In the genomic region with DNA sequence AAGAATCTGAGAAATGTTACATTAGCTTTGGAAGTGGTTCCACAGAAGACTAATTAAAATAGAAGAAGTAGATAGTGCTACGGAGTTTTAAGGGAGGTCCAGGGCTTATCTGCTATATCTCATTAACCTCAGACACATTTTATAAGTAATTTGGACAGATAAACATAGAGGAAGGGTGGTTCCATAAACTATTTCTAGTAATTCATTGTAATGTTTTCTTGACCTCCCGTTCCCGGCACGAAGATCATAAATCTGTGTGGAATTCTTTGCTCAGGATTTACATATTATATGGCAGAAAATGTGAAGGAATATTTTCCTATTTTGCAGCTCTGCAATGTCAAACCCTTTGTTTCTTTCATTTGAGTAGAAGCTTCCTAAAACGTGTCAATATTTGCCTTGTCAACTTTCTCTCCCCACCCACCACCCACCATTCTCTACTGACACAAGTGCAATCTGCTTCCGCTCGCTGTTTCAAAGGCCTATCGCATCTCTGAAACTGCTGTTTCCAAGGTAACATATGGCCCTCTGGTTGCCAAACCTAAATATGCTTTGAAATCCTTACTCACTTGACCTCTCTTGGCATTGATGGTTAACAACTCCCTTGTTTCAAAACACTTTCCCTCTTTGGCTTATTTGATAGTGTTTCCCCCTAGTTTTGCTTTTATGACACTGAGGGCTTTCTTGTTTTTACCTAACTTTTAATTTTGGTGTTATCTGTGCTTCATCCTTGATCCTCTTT, we compare ENCODE assay signal across 1 cellular context.
A peak's percentile ranks its signal among the peaks of the same experiment; 100 is the strongest.
TF ChIP-seq lines count a peak whose summit lies in the region.

No MANE protein-coding gene starts in this region.

TF ChIP-seq in HepG2, 621 proteins besides CTCF, POLR2A, EP300 and RAD21 (continued from another document and continues in another):
- TF ChIP-seq, protein P1, sequence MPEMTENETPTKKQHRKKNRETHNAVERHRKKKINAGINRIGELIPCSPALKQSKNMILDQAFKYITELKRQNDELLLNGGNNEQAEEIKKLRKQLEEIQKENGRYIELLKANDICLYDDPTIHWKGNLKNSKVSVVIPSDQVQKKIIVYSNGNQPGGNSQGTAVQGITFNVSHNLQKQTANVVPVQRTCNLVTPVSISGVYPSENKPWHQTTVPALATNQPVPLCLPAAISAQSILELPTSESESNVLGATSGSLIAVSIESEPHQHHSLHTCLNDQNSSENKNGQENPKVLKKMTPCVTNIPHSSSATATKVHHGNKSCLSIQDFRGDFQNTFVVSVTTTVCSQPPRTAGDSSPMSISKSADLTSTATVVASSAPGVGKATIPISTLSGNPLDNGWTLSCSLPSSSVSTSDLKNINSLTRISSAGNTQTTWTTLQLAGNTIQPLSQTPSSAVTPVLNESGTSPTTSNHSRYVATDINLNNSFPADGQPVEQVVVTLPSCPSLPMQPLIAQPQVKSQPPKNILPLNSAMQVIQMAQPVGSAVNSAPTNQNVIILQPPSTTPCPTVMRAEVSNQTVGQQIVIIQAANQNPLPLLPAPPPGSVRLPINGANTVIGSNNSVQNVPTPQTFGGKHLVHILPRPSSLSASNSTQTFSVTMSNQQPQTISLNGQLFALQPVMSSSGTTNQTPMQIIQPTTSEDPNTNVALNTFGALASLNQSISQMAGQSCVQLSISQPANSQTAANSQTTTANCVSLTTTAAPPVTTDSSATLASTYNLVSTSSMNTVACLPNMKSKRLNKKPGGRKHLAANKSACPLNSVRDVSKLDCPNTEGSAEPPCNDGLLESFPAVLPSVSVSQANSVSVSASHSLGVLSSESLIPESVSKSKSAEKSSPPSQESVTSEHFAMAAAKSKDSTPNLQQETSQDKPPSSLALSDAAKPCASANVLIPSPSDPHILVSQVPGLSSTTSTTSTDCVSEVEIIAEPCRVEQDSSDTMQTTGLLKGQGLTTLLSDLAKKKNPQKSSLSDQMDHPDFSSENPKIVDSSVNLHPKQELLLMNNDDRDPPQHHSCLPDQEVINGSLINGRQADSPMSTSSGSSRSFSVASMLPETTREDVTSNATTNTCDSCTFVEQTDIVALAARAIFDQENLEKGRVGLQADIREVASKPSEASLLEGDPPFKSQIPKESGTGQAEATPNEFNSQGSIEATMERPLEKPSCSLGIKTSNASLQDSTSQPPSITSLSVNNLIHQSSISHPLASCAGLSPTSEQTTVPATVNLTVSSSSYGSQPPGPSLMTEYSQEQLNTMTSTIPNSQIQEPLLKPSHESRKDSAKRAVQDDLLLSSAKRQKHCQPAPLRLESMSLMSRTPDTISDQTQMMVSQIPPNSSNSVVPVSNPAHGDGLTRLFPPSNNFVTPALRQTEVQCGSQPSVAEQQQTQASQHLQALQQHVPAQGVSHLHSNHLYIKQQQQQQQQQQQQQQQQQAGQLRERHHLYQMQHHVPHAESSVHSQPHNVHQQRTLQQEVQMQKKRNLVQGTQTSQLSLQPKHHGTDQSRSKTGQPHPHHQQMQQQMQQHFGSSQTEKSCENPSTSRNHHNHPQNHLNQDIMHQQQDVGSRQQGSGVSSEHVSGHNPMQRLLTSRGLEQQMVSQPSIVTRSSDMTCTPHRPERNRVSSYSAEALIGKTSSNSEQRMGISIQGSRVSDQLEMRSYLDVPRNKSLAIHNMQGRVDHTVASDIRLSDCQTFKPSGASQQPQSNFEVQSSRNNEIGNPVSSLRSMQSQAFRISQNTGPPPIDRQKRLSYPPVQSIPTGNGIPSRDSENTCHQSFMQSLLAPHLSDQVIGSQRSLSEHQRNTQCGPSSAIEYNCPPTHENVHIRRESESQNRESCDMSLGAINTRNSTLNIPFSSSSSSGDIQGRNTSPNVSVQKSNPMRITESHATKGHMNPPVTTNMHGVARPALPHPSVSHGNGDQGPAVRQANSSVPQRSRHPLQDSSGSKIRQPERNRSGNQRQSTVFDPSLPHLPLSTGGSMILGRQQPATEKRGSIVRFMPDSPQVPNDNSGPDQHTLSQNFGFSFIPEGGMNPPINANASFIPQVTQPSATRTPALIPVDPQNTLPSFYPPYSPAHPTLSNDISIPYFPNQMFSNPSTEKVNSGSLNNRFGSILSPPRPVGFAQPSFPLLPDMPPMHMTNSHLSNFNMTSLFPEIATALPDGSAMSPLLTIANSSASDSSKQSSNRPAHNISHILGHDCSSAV (CRISPR knock-in tag; IDR thresholded peaks at IDR 0.05; ENCODE audit: borderline replicate concordance), result no peak
- TF ChIP-seq, protein P2, sequence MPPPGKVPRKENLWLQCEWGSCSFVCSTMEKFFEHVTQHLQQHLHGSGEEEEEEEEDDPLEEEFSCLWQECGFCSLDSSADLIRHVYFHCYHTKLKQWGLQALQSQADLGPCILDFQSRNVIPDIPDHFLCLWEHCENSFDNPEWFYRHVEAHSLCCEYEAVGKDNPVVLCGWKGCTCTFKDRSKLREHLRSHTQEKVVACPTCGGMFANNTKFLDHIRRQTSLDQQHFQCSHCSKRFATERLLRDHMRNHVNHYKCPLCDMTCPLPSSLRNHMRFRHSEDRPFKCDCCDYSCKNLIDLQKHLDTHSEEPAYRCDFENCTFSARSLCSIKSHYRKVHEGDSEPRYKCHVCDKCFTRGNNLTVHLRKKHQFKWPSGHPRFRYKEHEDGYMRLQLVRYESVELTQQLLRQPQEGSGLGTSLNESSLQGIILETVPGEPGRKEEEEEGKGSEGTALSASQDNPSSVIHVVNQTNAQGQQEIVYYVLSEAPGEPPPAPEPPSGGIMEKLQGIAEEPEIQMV (CRISPR knock-in tag; IDR thresholded peaks at IDR 0.05; ENCODE audit: low read depth), result no peak
- TF ChIP-seq, protein P3, sequence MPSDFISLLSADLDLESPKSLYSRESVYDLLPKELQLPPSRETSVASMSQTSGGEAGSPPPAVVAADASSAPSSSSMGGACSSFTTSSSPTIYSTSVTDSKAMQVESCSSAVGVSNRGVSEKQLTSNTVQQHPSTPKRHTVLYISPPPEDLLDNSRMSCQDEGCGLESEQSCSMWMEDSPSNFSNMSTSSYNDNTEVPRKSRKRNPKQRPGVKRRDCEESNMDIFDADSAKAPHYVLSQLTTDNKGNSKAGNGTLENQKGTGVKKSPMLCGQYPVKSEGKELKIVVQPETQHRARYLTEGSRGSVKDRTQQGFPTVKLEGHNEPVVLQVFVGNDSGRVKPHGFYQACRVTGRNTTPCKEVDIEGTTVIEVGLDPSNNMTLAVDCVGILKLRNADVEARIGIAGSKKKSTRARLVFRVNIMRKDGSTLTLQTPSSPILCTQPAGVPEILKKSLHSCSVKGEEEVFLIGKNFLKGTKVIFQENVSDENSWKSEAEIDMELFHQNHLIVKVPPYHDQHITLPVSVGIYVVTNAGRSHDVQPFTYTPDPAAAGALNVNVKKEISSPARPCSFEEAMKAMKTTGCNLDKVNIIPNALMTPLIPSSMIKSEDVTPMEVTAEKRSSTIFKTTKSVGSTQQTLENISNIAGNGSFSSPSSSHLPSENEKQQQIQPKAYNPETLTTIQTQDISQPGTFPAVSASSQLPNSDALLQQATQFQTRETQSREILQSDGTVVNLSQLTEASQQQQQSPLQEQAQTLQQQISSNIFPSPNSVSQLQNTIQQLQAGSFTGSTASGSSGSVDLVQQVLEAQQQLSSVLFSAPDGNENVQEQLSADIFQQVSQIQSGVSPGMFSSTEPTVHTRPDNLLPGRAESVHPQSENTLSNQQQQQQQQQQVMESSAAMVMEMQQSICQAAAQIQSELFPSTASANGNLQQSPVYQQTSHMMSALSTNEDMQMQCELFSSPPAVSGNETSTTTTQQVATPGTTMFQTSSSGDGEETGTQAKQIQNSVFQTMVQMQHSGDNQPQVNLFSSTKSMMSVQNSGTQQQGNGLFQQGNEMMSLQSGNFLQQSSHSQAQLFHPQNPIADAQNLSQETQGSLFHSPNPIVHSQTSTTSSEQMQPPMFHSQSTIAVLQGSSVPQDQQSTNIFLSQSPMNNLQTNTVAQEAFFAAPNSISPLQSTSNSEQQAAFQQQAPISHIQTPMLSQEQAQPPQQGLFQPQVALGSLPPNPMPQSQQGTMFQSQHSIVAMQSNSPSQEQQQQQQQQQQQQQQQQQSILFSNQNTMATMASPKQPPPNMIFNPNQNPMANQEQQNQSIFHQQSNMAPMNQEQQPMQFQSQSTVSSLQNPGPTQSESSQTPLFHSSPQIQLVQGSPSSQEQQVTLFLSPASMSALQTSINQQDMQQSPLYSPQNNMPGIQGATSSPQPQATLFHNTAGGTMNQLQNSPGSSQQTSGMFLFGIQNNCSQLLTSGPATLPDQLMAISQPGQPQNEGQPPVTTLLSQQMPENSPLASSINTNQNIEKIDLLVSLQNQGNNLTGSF (CRISPR knock-in tag; IDR thresholded peaks at IDR 0.05), result no peak
- TF ChIP-seq ZNF556 (CRISPR knock-in tag; IDR thresholded peaks at IDR 0.05; ENCODE audit: borderline replicate concordance), result no peak
- no peak for TF ChIP-seq NFIB (CRISPR knock-in tag; IDR thresholded peaks at IDR 0.05; ENCODE audit: borderline replicate concordance)
- TF ChIP-seq ZNF160 (CRISPR knock-in tag; IDR thresholded peaks at IDR 0.05), result no peak
- TF ChIP-seq, protein P4, sequence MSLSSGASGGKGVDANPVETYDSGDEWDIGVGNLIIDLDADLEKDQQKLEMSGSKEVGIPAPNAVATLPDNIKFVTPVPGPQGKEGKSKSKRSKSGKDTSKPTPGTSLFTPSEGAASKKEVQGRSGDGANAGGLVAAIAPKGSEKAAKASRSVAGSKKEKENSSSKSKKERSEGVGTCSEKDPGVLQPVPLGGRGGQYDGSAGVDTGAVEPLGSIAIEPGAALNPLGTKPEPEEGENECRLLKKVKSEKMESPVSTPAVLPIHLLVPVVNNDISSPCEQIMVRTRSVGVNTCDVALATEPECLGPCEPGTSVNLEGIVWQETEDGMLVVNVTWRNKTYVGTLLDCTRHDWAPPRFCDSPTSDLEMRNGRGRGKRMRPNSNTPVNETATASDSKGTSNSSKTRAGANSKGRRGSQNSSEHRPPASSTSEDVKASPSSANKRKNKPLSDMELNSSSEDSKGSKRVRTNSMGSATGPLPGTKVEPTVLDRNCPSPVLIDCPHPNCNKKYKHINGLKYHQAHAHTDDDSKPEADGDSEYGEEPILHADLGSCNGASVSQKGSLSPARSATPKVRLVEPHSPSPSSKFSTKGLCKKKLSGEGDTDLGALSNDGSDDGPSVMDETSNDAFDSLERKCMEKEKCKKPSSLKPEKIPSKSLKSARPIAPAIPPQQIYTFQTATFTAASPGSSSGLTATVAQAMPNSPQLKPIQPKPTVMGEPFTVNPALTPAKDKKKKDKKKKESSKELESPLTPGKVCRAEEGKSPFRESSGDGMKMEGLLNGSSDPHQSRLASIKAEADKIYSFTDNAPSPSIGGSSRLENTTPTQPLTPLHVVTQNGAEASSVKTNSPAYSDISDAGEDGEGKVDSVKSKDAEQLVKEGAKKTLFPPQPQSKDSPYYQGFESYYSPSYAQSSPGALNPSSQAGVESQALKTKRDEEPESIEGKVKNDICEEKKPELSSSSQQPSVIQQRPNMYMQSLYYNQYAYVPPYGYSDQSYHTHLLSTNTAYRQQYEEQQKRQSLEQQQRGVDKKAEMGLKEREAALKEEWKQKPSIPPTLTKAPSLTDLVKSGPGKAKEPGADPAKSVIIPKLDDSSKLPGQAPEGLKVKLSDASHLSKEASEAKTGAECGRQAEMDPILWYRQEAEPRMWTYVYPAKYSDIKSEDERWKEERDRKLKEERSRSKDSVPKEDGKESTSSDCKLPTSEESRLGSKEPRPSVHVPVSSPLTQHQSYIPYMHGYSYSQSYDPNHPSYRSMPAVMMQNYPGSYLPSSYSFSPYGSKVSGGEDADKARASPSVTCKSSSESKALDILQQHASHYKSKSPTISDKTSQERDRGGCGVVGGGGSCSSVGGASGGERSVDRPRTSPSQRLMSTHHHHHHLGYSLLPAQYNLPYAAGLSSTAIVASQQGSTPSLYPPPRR (CRISPR knock-in tag; IDR thresholded peaks at IDR 0.05; ENCODE audit: borderline replicate concordance), result peak; percentile 96
- no peak for TF ChIP-seq CAMTA2 (CRISPR knock-in tag; IDR thresholded peaks at IDR 0.05; ENCODE audit: borderline replicate concordance)
- TF ChIP-seq PRPF4 (IDR thresholded peaks at IDR 0.05; ENCODE audit: low read depth, low read length, poor library complexity, severe bottlenecking), result no peak
- TF ChIP-seq, protein P5, sequence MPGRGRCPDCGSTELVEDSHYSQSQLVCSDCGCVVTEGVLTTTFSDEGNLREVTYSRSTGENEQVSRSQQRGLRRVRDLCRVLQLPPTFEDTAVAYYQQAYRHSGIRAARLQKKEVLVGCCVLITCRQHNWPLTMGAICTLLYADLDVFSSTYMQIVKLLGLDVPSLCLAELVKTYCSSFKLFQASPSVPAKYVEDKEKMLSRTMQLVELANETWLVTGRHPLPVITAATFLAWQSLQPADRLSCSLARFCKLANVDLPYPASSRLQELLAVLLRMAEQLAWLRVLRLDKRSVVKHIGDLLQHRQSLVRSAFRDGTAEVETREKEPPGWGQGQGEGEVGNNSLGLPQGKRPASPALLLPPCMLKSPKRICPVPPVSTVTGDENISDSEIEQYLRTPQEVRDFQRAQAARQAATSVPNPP (CRISPR knock-in tag; IDR thresholded peaks at IDR 0.05), result no peak
- TF ChIP-seq ATM (IDR thresholded peaks at IDR 0.05; ENCODE audit: borderline replicate concordance), result no peak
- TF ChIP-seq ZBTB38 (CRISPR knock-in tag; IDR thresholded peaks at IDR 0.05), result no peak
- TF ChIP-seq ZNF558 (CRISPR knock-in tag; IDR thresholded peaks at IDR 0.05; ENCODE audit: borderline replicate concordance), result no peak
- TF ChIP-seq, protein P6, sequence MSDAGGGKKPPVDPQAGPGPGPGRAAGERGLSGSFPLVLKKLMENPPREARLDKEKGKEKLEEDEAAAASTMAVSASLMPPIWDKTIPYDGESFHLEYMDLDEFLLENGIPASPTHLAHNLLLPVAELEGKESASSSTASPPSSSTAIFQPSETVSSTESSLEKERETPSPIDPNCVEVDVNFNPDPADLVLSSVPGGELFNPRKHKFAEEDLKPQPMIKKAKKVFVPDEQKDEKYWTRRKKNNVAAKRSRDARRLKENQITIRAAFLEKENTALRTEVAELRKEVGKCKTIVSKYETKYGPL (CRISPR knock-in tag; IDR thresholded peaks at IDR 0.05), result no peak
- no peak for TF ChIP-seq ZNF572 (CRISPR knock-in tag; IDR thresholded peaks at IDR 0.05)
- peak; percentile 96 for TF ChIP-seq MED1 (CRISPR knock-in tag; IDR thresholded peaks at IDR 0.05)
- no peak for TF ChIP-seq POLR2G (IDR thresholded peaks at IDR 0.05; ENCODE audit: low read depth, low read length)
- peak; percentile 74; the same call in 1 of the 2 replicates for TF ChIP-seq ARNT2 (CRISPR knock-in tag; IDR thresholded peaks at IDR 0.05; ENCODE audit: low read depth)
- no peak for TF ChIP-seq TOPORS (CRISPR knock-in tag; IDR thresholded peaks at IDR 0.05)
- peak; percentile 99 for TF ChIP-seq NCOA2 (CRISPR knock-in tag; IDR thresholded peaks at IDR 0.05)
- TF ChIP-seq KLF16 (CRISPR knock-in tag; IDR thresholded peaks at IDR 0.05), result peak in 1 of 2 experiments; percentile 57; a peak in 1 of 4 replicates
- no peak for TF ChIP-seq ZBTB7A (CRISPR knock-in tag; IDR thresholded peaks at IDR 0.05)
- 0 out of 2 replicates have a peak, but pooled peaks have one; percentile 46 for TF ChIP-seq PPARG (CRISPR knock-in tag; conservative IDR thresholded peaks at IDR 0.05)
- TF ChIP-seq HOXA9 (CRISPR knock-in tag; IDR thresholded peaks at IDR 0.05; ENCODE audit: borderline replicate concordance), result no peak
- TF ChIP-seq, protein P7, sequence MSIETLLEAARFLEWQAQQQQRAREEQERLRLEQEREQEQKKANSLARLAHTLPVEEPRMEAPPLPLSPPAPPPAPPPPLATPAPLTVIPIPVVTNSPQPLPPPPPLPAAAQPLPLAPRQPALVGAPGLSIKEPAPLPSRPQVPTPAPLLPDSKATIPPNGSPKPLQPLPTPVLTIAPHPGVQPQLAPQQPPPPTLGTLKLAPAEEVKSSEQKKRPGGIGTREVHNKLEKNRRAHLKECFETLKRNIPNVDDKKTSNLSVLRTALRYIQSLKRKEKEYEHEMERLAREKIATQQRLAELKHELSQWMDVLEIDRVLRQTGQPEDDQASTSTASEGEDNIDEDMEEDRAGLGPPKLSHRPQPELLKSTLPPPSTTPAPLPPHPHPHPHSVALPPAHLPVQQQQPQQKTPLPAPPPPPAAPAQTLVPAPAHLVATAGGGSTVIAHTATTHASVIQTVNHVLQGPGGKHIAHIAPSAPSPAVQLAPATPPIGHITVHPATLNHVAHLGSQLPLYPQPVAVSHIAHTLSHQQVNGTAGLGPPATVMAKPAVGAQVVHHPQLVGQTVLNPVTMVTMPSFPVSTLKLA (IDR thresholded peaks at IDR 0.05), result peak; percentile 46; the same call in 1 of the 2 replicates
- no peak for TF ChIP-seq ZNF766 (CRISPR knock-in tag; IDR thresholded peaks at IDR 0.05; ENCODE audit: borderline replicate concordance)
- TF ChIP-seq POLR2AphosphoS5 (IDR thresholded peaks at IDR 0.05; ENCODE audit: low read depth, low read length), result no peak
- no peak for TF ChIP-seq ZNF20 (CRISPR knock-in tag; IDR thresholded peaks at IDR 0.05)
- no peak for TF ChIP-seq ZNF33A (CRISPR knock-in tag; IDR thresholded peaks at IDR 0.05; ENCODE audit: borderline replicate concordance)
